In the genomic region with DNA sequence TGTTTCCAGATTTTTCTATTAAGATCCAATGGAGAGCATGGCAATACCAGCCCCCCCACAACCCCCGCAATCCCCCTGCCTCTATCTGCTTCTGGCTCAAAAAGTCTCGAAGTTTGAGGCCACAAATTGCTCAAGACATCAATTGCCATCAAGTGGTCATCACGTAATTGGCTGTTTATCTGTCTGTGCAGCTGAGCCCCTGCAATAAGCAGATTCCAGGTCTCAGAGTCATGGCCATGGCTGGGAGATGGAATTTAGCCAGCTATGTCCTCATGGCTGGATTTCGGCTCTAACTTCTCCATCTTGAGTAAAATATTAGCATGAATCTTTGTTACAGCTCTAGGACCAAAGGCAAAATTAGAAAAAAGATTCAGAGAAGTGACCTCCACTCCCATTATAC, we compare ENCODE assay signal across 16 cellular contexts. TPM values are rescaled to one million over a fixed set of nuclear protein-coding genes. Genes with fewer than 3 reads are reported as not detected.
DNase-seq lines count a peak whose midpoint lies in the region; ATAC-seq and TF ChIP-seq lines count a peak whose summit lies in the region.
"Had no signal": no experiment of that assay in that cellular context is flagged by ENCODE, and none has a peak within 500 bp of the region (broad histone marks: within the 10 kb centered on the region; RNA-seq: fewer than 3 reads in every experiment).

No MANE protein-coding gene starts in this region.

- H3K4me3 ChIP-seq in astrocyte of the spinal cord (ENCODE audit: low read depth, low read length) (no peak overlapping the region), lower lobe of right lung (no peak overlapping the region)
- H3K4me3 ChIP-seq: heart right ventricle, testis had no signal

- no peaks in the 10 kb centered on the region for H3K9me3 ChIP-seq in lower lobe of right lung
- H3K9me3 ChIP-seq: testis had no signal

- peak overlapping the region; percentile 25 for H3K27ac ChIP-seq in lower lobe of right lung
- H3K27ac ChIP-seq: testis had no signal

- H3K27me3 ChIP-seq in lower lobe of right lung (ENCODE audit: low read depth), result no peaks in the 10 kb centered on the region
- H3K27me3 ChIP-seq: heart right ventricle, testis had no signal

- TF ChIP-seq CTCF in astrocyte of the spinal cord (IDR thresholded peaks at IDR 0.05; ENCODE audit: low read depth, low read length), result no peak
- no peak for TF ChIP-seq CTCF in lower lobe of right lung (IDR thresholded peaks at IDR 0.05)

- DNase-seq in A172 (ENCODE audit: low spot score) (peak; percentile 48), H4 (ENCODE audit: low spot score) (peak; percentile 28), astrocyte of the spinal cord (ENCODE audit: low read depth, low spot score) (peak; percentile 80), lower lobe of right lung (no peak), DMS153 treated with DMSO at 0.1 percent for 48 hours (lab: John Stamatoyannopoulos, UW; ENCODE audit: unreplicated experiment) (no peak), D341Med (ENCODE audit: low spot score) (no peak), GF-D8 (lab: John Stamatoyannopoulos, UW) (no peak)
- DNase-seq: activated CD4-positive, alpha-beta memory T cell treated with anti-CD3 and anti-CD28 coated beads for 36 hours; DMS53; heart right ventricle; NCI-H510A treated with DMSO at 0.1 percent for 48 hours; stimulated activated CD4-positive, alpha-beta T cell treated with anti-CD3 and anti-CD28 coated beads, Interleukin-12 subunit alpha, Interleukin-12 subunit beta, amount 100 ng/mL, for 4 hours; testis had no signal

- no peak for ATAC-seq in lower lobe of right lung
- no peak for ATAC-seq in GM21786 (IDR thresholded peaks at IDR 0.05; ENCODE audit: unreplicated experiment)
- ATAC-seq: activated T-helper 17 cell treated with anti-CD3 and anti-CD28 coated beads, Interleukin-2, amount 50 U/mL, for 72 hours had no signal

- peaks cover 12% of the 10 kb centered on the region for H3K4me1 ChIP-seq in lower lobe of right lung

- intact Hi-C loops in lower lobe of right lung (cut with DNase I), result no loop called here

- in situ Hi-C loops in astrocyte of the spinal cord (cut with HindIII; ENCODE audit: low sequenced_read_pairs), result no loop called here

- H3K36me3 ChIP-seq in lower lobe of right lung, result no peaks in the 10 kb centered on the region
- H3K36me3 ChIP-seq: heart right ventricle had no signal

RNA-seq across cellular contexts. Expression of a gene that starts 22.7 kb away (rescaled TPM):
- total RNA-seq in A172 (2014; rRNA removed; shearing (Covaris generic)), result 0.10 and 0.19 TPM in 2 replicates
- total RNA-seq in H4 (2014; rRNA removed; shearing (Covaris generic)), result 0.06 TPM in 1 of 2 replicates, not detected in the other
- not detected for total RNA-seq in lower lobe of right lung
- total RNA-seq: activated CD4-positive, alpha-beta memory T cell treated with anti-CD3 and anti-CD28 coated beads for 36 hours; lung microvascular endothelial cell had no signal

Comparison
In these comparisons a context has a peak if more than half of its experiments do, and no peak if none do; other contexts are left out.
1. DNase-seq: peak in A172 (single experiment), H4 (single experiment) and astrocyte of the spinal cord (single experiment); none in lower lobe of right lung (single experiment), DMS153 treated with DMSO at 0.1 percent for 48 hours (single experiment), D341Med (single experiment) and GF-D8 (single experiment).